ENCODE assay signal across 1 cellular context in the genomic region with DNA sequence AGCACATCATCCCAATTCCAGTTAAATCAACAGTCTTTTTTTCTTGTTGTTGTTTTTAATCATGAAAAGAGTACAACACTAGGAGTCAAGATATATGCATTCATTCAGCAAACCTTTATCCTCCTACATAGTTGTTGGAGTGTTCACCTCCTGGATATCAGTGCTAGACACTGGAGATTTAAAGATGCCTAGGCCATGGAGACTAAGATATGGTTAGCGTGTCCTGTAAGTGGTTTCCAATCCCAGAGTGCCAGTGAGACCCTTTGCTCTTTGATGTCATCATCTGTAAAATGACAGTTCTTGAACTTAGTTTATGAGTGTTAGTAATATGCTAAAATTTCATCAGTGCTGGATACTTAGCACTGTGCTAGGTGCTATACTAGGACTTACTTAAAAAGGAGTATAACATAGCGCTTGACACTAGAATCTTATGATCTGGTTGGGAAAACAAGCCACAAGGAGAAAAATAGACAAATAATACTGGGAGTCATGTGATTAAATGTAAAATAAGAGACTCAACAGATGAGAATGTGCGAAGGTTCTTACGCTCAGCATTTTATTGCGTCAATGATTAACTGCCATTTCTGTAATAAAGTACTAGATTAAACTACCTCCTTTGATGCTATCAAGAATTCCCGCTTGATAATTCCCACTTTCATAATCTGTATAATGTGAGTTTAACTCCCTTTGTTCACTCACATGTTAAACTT.
TF ChIP-seq lines count a peak whose summit lies in the region.

No MANE protein-coding gene starts in this region.

TF ChIP-seq in SK-N-SH, 30 proteins besides CTCF, POLR2A, EP300 and RAD21:
- TF ChIP-seq FOXJ3 (CRISPR knock-in tag; IDR thresholded peaks at IDR 0.05), result no peak
- no peak for TF ChIP-seq TAF1 (IDR thresholded peaks at IDR 0.05; ENCODE audit: borderline replicate concordance, low read depth, low read length)
- no peak for TF ChIP-seq NFIC (IDR thresholded peaks at IDR 0.05; ENCODE audit: borderline replicate concordance)
- TF ChIP-seq SIN3A (IDR thresholded peaks at IDR 0.05; ENCODE audit: borderline replicate concordance, low read depth, low read length), result no peak
- TF ChIP-seq YY1 (IDR thresholded peaks at IDR 0.05; ENCODE audit: low read depth), result no peak
- TF ChIP-seq GATA2 (CRISPR knock-in tag; IDR thresholded peaks at IDR 0.05), result no peak
- TF ChIP-seq FOXM1 (IDR thresholded peaks at IDR 0.05; ENCODE audit: low read depth), result no peak
